In genomic region chr11:72295471-72295870, GRCh38 we compare ENCODE assay signal across 19 cellular contexts. TPM values are rescaled to one million over a fixed set of nuclear protein-coding genes. Genes with fewer than 3 reads are reported as not detected.
A peak's percentile ranks its signal among the peaks of the same experiment; 100 is the strongest.
DNase-seq lines count a peak whose midpoint lies in the region; ATAC-seq, FAIRE-seq and TF ChIP-seq lines count a peak whose summit lies in the region.
"Had no signal": no experiment of that assay in that cellular context is flagged by ENCODE, and none has a peak within 500 bp of the region (broad histone marks: within the 10 kb centered on the region; RNA-seq: fewer than 3 reads in every experiment).

No MANE protein-coding gene starts in this region.

- no peak for ATAC-seq in activated CD8-positive, alpha-beta memory T cell treated with anti-CD3 and anti-CD28 coated beads, Interleukin-2, amount 10 ng/mL, durations not matched to agents 7 days and 5 days
- ATAC-seq in memory B cell (ENCODE audit: low read depth) (no peak), GM18520 (IDR thresholded peaks at IDR 0.05; ENCODE audit: unreplicated experiment) (no peak), HG02973 (IDR thresholded peaks at IDR 0.05; ENCODE audit: unreplicated experiment) (no peak)
- ATAC-seq: A549, GM12878, HepG2 had no signal

- H2AFZ ChIP-seq in osteoblast (ENCODE audit: low read length), result no peak overlapping the region

- H3K4me3 ChIP-seq in bronchial epithelial cell (ENCODE audit: low read depth, low read length) (no peak overlapping the region), osteoblast (ENCODE audit: insufficient read depth, low read length) (no peak overlapping the region)
- H3K4me3 ChIP-seq: A549, GM12878 had no signal

- H3K4me1 Mint-ChIP-seq in activated CD8-positive, alpha-beta memory T cell treated with anti-CD3 and anti-CD28 coated beads, Interleukin-2, amount 10 ng/mL, durations not matched to agents 7 days and 5 days, result peaks cover 2% of the 10 kb centered on the region
- H3K4me1 Mint-ChIP-seq in memory B cell, result peaks cover 17% of the 10 kb centered on the region

- H3K36me3 ChIP-seq in bronchial epithelial cell (ENCODE audit: control insufficient read depth, insufficient read depth, low read length) (peaks cover 3% of the 10 kb centered on the region), osteoblast (ENCODE audit: insufficient read depth, low read length) (no peaks in the 10 kb centered on the region)

- H3K9me3 ChIP-seq in osteoblast (ENCODE audit: low read depth, low read length), result no peaks in the 10 kb centered on the region
- H3K9me3 ChIP-seq: A549 had no signal

- no peak overlapping the region for H3K4me2 ChIP-seq in osteoblast (ENCODE audit: insufficient read depth, low read length)
- H3K4me2 ChIP-seq: A549 had no signal

- no peaks in the 10 kb centered on the region for H3K79me2 ChIP-seq in osteoblast (ENCODE audit: insufficient read depth, low read length)

- H3K27me3 Mint-ChIP-seq in activated CD8-positive, alpha-beta memory T cell treated with anti-CD3 and anti-CD28 coated beads, Interleukin-2, amount 10 ng/mL, durations not matched to agents 7 days and 5 days, result no peaks in the 10 kb centered on the region
- H3K27me3 Mint-ChIP-seq in memory B cell, result no peaks in the 10 kb centered on the region
- H3K27me3 Mint-ChIP-seq: CD4-positive, alpha-beta T cell had no signal

- H3K36me3 Mint-ChIP-seq in activated CD8-positive, alpha-beta memory T cell treated with anti-CD3 and anti-CD28 coated beads, Interleukin-2, amount 10 ng/mL, durations not matched to agents 7 days and 5 days, result peaks cover 2% of the 10 kb centered on the region
- peaks cover 23% of the 10 kb centered on the region for H3K36me3 Mint-ChIP-seq in memory B cell

- CTCF ChIA-PET in activated CD8-positive, alpha-beta memory T cell treated with anti-CD3 and anti-CD28 coated beads, Interleukin-2, amount 10 ng/mL, durations not matched to agents 7 days and 5 days (lab: Charles Lee), result interaction anchor here (1.0 kb wide), 1 partner anchor 10 kb away, joined by 3 read pairs; no protein-coding TSS in a partner anchor

- no peak overlapping the region for H3K27ac ChIP-seq in osteoblast (ENCODE audit: low read depth, low read length)
- H3K27ac ChIP-seq: 22Rv1, A549, C4-2B had no signal

- no peak overlapping the region for H3K27ac Mint-ChIP-seq in activated CD8-positive, alpha-beta memory T cell treated with anti-CD3 and anti-CD28 coated beads, Interleukin-2, amount 10 ng/mL, durations not matched to agents 7 days and 5 days
- peak overlapping the region; percentile 70 for H3K27ac Mint-ChIP-seq in memory B cell
- H3K27ac Mint-ChIP-seq: CD4-positive, alpha-beta T cell had no signal

- peak; percentile 23 for FAIRE-seq in bronchial epithelial cell (lab: Jason Lieb, UNC)
- FAIRE-seq: A549, GM12878, GM19239, H1, HepG2 had no signal

- H3K27me3 ChIP-seq in bronchial epithelial cell (ENCODE audit: control insufficient read depth, insufficient read depth, low read length) (no peaks in the 10 kb centered on the region), osteoblast (ENCODE audit: insufficient read depth, low read length) (no peaks in the 10 kb centered on the region)

- no peaks in the 10 kb centered on the region for H3K9me3 Mint-ChIP-seq in activated CD8-positive, alpha-beta memory T cell treated with anti-CD3 and anti-CD28 coated beads, Interleukin-2, amount 10 ng/mL, durations not matched to agents 7 days and 5 days (ENCODE audit: low read depth)
- H3K9me3 Mint-ChIP-seq in memory B cell, result no peaks in the 10 kb centered on the region
- H3K9me3 Mint-ChIP-seq: CD4-positive, alpha-beta T cell; H9 had no signal

- DNase-seq in activated CD8-positive, alpha-beta memory T cell treated with anti-CD3 and anti-CD28 coated beads, Interleukin-2, amount 50 U/mL, for 48 hours, result peak; percentile 23
- DNase-seq in activated CD8-positive, alpha-beta memory T cell treated with anti-CD3 and anti-CD28 coated beads, Interleukin-2, amount 10 ng/mL, durations not matched to agents 7 days and 5 days, result no peak
- no peak for DNase-seq in bronchial epithelial cell (ENCODE audit: low read depth)
- no peak for DNase-seq in memory B cell (ENCODE audit: low spot score in 2 of 2)
- DNase-seq in osteoblast (ENCODE audit: insufficient read length, low spot score, missing footprints), result peak; percentile 62
- no peak for DNase-seq in HPDE6-E6E7 (ENCODE audit: extremely low spot score)
- DNase-seq: AML-193; CD4-positive, alpha-beta T cell; DMS79 treated with DMSO at 0.1 percent for 48 hours; H9 had no signal

- no peaks in the 10 kb centered on the region for H4K20me1 ChIP-seq in osteoblast (ENCODE audit: insufficient read depth, low read length)

- no peak for TF ChIP-seq CTCF in bronchial epithelial cell (IDR thresholded peaks at IDR 0.05; ENCODE audit: insufficient read depth, low read length, severe bottlenecking)
- no peak for TF ChIP-seq CTCF in osteoblast (IDR thresholded peaks at IDR 0.05; ENCODE audit: extremely low read depth, low read depth, low read length)

- no peak overlapping the region for H3K4me3 Mint-ChIP-seq in activated CD8-positive, alpha-beta memory T cell treated with anti-CD3 and anti-CD28 coated beads, Interleukin-2, amount 10 ng/mL, durations not matched to agents 7 days and 5 days
- H3K4me3 Mint-ChIP-seq in memory B cell, result no peak overlapping the region
- H3K4me3 Mint-ChIP-seq: CD4-positive, alpha-beta T cell; H9 had no signal

- H3K4me1 ChIP-seq in osteoblast (ENCODE audit: insufficient read depth, low read length), result no peaks in the 10 kb centered on the region
- H3K4me1 ChIP-seq: A549 had no signal

RNA-seq across cellular contexts. Expression of gene PHOX2A, which starts 51.5 kb away (rescaled TPM):
- total RNA-seq in activated CD8-positive, alpha-beta memory T cell treated with anti-CD3 and anti-CD28 coated beads, Interleukin-2, amount 10 ng/mL, durations not matched to agents 7 days and 5 days, result not detected
- not detected in 2 replicates for total RNA-seq in bronchial epithelial cell
- not detected in 2 replicates for total RNA-seq in osteoblast
- total RNA-seq: CD4-positive, alpha-beta T cell; GM12878; H1; HepG2 had no signal

Comparison
In these comparisons a context has a peak if more than half of its experiments do, and no peak if none do; other contexts are left out.
1. DNase-seq: peak in activated CD8-positive, alpha-beta memory T cell treated with anti-CD3 and anti-CD28 coated beads, Interleukin-2, amount 50 U/mL, for 48 hours (single experiment) and osteoblast (single experiment); none in activated CD8-positive, alpha-beta memory T cell treated with anti-CD3 and anti-CD28 coated beads, Interleukin-2, amount 10 ng/mL, durations not matched to agents 7 days and 5 days (single experiment), bronchial epithelial cell (single experiment), memory B cell (0 of 2) and HPDE6-E6E7 (single experiment).